Comparison of ENCODE assay signal across 10 cellular contexts in the genomic region with DNA sequence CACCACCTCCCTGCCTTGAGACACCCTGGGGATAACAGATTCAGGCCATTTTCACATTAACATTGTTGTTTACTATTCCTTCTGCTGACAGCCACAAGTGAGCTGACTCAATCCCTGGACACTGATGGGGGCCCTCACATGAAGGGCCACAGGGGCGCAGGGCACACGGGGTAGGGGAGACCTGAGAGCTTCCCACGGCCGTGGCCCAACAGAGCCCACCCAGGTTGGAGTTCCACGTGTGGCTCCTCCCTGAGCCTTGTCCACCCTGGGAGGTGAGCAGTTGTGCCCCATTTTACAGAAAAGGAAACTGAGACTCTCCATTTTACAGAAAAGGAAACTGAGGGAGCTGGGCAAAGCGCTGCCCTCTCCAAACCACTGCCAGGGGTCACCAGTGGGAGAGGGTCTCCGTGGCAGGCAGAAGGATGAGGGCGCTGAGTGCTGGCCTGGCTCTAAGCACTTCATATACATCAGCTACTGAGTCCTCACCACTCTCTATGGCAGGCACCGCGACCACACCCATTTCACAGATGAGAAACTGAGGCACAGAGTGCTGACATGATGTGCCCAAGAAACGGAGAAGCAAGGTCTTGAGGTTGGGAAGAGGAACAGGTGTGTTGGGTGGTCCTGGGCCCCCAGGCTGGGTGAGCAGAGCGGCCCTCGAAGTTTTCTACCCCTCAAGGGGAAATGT. TPM values are rescaled to one million over a fixed set of nuclear protein-coding genes. Genes with fewer than 3 reads are reported as not detected.
DNase-seq lines count a peak whose midpoint lies in the region; ATAC-seq and TF ChIP-seq lines count a peak whose summit lies in the region.
"Had no signal": no experiment of that assay in that cellular context is flagged by ENCODE, and none has a peak within 500 bp of the region (broad histone marks: within the 10 kb centered on the region; RNA-seq: fewer than 3 reads in every experiment).

No MANE protein-coding gene starts in this region.

- peak overlapping the region; percentile 83 to 92 (median 90) for H3K27ac Mint-ChIP-seq in CD4-positive, CD25-positive, alpha-beta regulatory T cell
- H3K27ac Mint-ChIP-seq in endothelial cell (ENCODE audit: unreplicated experiment), result peak overlapping the region; percentile 75

- TF ChIP-seq CTCF in VCaP (conservative IDR thresholded peaks at IDR 0.05) (no peak), endothelial cell (IDR thresholded peaks at IDR 0.05; ENCODE audit: unreplicated experiment) (no peak), prostate gland (IDR thresholded peaks at IDR 0.05) (no peak)

- DNase-seq in CD4-positive, CD25-positive, alpha-beta regulatory T cell, result no peak
- DNase-seq in endothelial cell (ENCODE audit: low spot score) (no peak), prostate gland (ENCODE audit: low spot score) (no peak), NCI-H187 (lab: John Stamatoyannopoulos, UW) (no peak), DMS53 (lab: John Stamatoyannopoulos, UW) (no peak)
- DNase-seq: amniotic stem cell, NCI-H510A had no signal

- H3K27me3 Mint-ChIP-seq in CD4-positive, CD25-positive, alpha-beta regulatory T cell, result no peaks in the 10 kb centered on the region
- H3K27me3 Mint-ChIP-seq in endothelial cell (ENCODE audit: unreplicated experiment), result peaks cover 17% of the 10 kb centered on the region

- no peak for ATAC-seq in CD4-positive, CD25-positive, alpha-beta regulatory T cell (ENCODE audit: low read depth in 2 of 2)
- ATAC-seq in HG03196 (IDR thresholded peaks at IDR 0.05; ENCODE audit: unreplicated experiment) (no peak), GM18868 (IDR thresholded peaks at IDR 0.05; ENCODE audit: unreplicated experiment) (no peak)

- peak overlapping the region; percentile 34 for H3K27ac ChIP-seq in CD4-positive, CD25-positive, alpha-beta regulatory T cell (ENCODE audit: insufficient read depth, low read length, poor library complexity, severe bottlenecking)
- peak overlapping the region; percentile 75 for H3K27ac ChIP-seq in VCaP
- peak overlapping the region; percentile 93 to 97 for H3K27ac ChIP-seq in prostate gland

- peak overlapping the region; percentile 85 to 94 (median 90) for H3K4me3 Mint-ChIP-seq in CD4-positive, CD25-positive, alpha-beta regulatory T cell
- no peak overlapping the region for H3K4me3 Mint-ChIP-seq in endothelial cell (ENCODE audit: unreplicated experiment)

- no peaks in the 10 kb centered on the region for H3K9me3 ChIP-seq in CD4-positive, CD25-positive, alpha-beta regulatory T cell (ENCODE audit: control insufficient read depth in 2 of 2, low read length in 2 of 2)
- no peaks in the 10 kb centered on the region for H3K9me3 ChIP-seq in prostate gland

- no peaks in the 10 kb centered on the region for H3K9me3 Mint-ChIP-seq in CD4-positive, CD25-positive, alpha-beta regulatory T cell
- H3K9me3 Mint-ChIP-seq in endothelial cell (ENCODE audit: unreplicated experiment), result no peaks in the 10 kb centered on the region

- intact Hi-C loops in prostate gland (cut with DNase I), result loop anchor here (5.0 to 10.0 kb wide), 3 partner anchors 34 to 323 kb away; a partner anchor contains a TSS

- no peak overlapping the region for H3K4me3 ChIP-seq in CD4-positive, CD25-positive, alpha-beta regulatory T cell (ENCODE audit: low read depth, low read length)
- H3K4me3 ChIP-seq in prostate gland, result no peak overlapping the region

- peaks cover 72% of the 10 kb centered on the region for H3K4me1 ChIP-seq in CD4-positive, CD25-positive, alpha-beta regulatory T cell (ENCODE audit: control insufficient read depth, insufficient read depth, low read length, poor library complexity, severe bottlenecking)
- peaks cover 45% of the 10 kb centered on the region for H3K4me1 ChIP-seq in prostate gland (replicated peaks)

- no peaks in the 10 kb centered on the region for H3K36me3 ChIP-seq in CD4-positive, CD25-positive, alpha-beta regulatory T cell (ENCODE audit: control insufficient read depth, insufficient read depth, low read length)
- H3K36me3 ChIP-seq in prostate gland, result no peaks in the 10 kb centered on the region

- no peak for TF ChIP-seq POLR2A in prostate gland (IDR thresholded peaks at IDR 0.05)

- H3K4me1 Mint-ChIP-seq in CD4-positive, CD25-positive, alpha-beta regulatory T cell, result peaks cover 0 to 72% (median 39%) of the 10 kb centered on the region in 4 donors
- H3K4me1 Mint-ChIP-seq in endothelial cell (ENCODE audit: unreplicated experiment), result peaks cover 49% of the 10 kb centered on the region

- WGBS in prostate gland, result 83% methylated on average over 13 of the region's 13 CpGs

- no peaks in the 10 kb centered on the region for H3K36me3 Mint-ChIP-seq in CD4-positive, CD25-positive, alpha-beta regulatory T cell
- no peaks in the 10 kb centered on the region for H3K36me3 Mint-ChIP-seq in endothelial cell (ENCODE audit: low read depth, unreplicated experiment)

- H3K27me3 ChIP-seq in CD4-positive, CD25-positive, alpha-beta regulatory T cell (ENCODE audit: control insufficient read depth, insufficient read depth, low read length), result no peaks in the 10 kb centered on the region
- H3K27me3 ChIP-seq in prostate gland (replicated peaks; ENCODE audit: insufficient read depth), result no peaks in the 10 kb centered on the region

RNA-seq across cellular contexts. Expression of a gene that starts 2.3 kb away (rescaled TPM):
- 144 TPM for total RNA-seq in CD4-positive, CD25-positive, alpha-beta regulatory T cell
- polyA plus RNA-seq in CD4-positive, CD25-positive, alpha-beta regulatory T cell, result 100 to 1,000 TPM in 1 of 4 donors, 10 to 100 TPM in 3; 68.5 to 104 (median 73.2) TPM
- total RNA-seq in endothelial cell (ENCODE audit: unreplicated experiment) (34.2 TPM), prostate gland (100 to 1,000 TPM; 139 to 183 TPM)

RNA-seq across cellular contexts. Expression of a gene that starts 35.7 kb away (rescaled TPM):
- 60.0 TPM for total RNA-seq in CD4-positive, CD25-positive, alpha-beta regulatory T cell
- polyA plus RNA-seq in CD4-positive, CD25-positive, alpha-beta regulatory T cell, result 10 to 100 TPM; 64.8 to 89.1 (median 75.3) TPM
- total RNA-seq in endothelial cell (ENCODE audit: unreplicated experiment), result 13.2 TPM
- 100 to 1,000 TPM in 1 of 2 donors, 10 to 100 TPM in 1; 41.9 to 111 TPM for total RNA-seq in prostate gland

RNA-seq across cellular contexts. Expression of a gene that starts 52.2 kb away (rescaled TPM):
- total RNA-seq in CD4-positive, CD25-positive, alpha-beta regulatory T cell, result 0.22 TPM
- polyA plus RNA-seq in CD4-positive, CD25-positive, alpha-beta regulatory T cell, result not detected
- total RNA-seq in endothelial cell (ENCODE audit: unreplicated experiment) (0.82 TPM), prostate gland (100 to 1,000 TPM in 1 of 2 donors, 10 to 100 TPM in 1; 77.9 to 136 TPM)

Comparison
In these comparisons a context has a peak if more than half of its experiments do, and no peak if none do; other contexts are left out.
1. H3K27ac ChIP-seq: peak in every context shown above with its lines; median percentile 95 in prostate gland; 75 in VCaP; 34 in CD4-positive, CD25-positive, alpha-beta regulatory T cell.
2. RNA of a gene that starts 52.2 kb away (total RNA-seq): 77.9 to 136 TPM in prostate gland; 0.82 TPM in endothelial cell (single experiment) and 0.22 TPM in CD4-positive, CD25-positive, alpha-beta regulatory T cell (single experiment); every median in the first group is over 10 times any median in the second.